15 cellular contexts compared by ENCODE assay signal in genomic region chr18:4842287-4842686, GRCh38.
A peak's percentile ranks its signal among the peaks of the same experiment; 100 is the strongest.
DNase-seq lines count a peak whose midpoint lies in the region; ATAC-seq and TF ChIP-seq lines count a peak whose summit lies in the region.
"Had no signal": no experiment of that assay in that cellular context is flagged by ENCODE, and none has a peak within 500 bp of the region (broad histone marks: within the 10 kb centered on the region; RNA-seq: fewer than 3 reads in every experiment).

No MANE protein-coding gene starts in this region.

- dilution Hi-C loops in mammary epithelial cell (cut with HindIII; ENCODE audit: low sequenced_read_pairs) = no loop called here

- H3K27ac Mint-ChIP-seq in neural progenitor cell = no peak overlapping the region
- H3K27ac Mint-ChIP-seq: CD14-positive monocyte; CD4-positive, alpha-beta memory T cell; H9 had no signal

- H4K20me1 ChIP-seq in mammary epithelial cell (ENCODE audit: insufficient read depth, low read length) = no peaks in the 10 kb centered on the region
- no peaks in the 10 kb centered on the region for H4K20me1 ChIP-seq in smooth muscle cell (ENCODE audit: low read depth)
- no peaks in the 10 kb centered on the region for H4K20me1 ChIP-seq in neural progenitor cell (ENCODE audit: low read depth)
- H4K20me1 ChIP-seq: BLaER1 had no signal

- H3K9me3 Mint-ChIP-seq in neural progenitor cell = no peaks in the 10 kb centered on the region

- H3K27me3 Mint-ChIP-seq in neural progenitor cell (ENCODE audit: insufficient read depth, low read depth) = no peaks in the 10 kb centered on the region
- H3K27me3 Mint-ChIP-seq: CD4-positive, alpha-beta memory T cell had no signal

- H3K4me1 ChIP-seq in RWPE2 (ENCODE audit: insufficient read depth, poor library complexity, severe bottlenecking) (no peaks in the 10 kb centered on the region), mammary epithelial cell (ENCODE audit: insufficient read depth, low read length) (peaks cover 4% of the 10 kb centered on the region), foreskin keratinocyte (peaks cover 14% of the 10 kb centered on the region), smooth muscle cell (ENCODE audit: low read depth) (no peaks in the 10 kb centered on the region), neural progenitor cell (peaks cover 7% of the 10 kb centered on the region)
- H3K4me1 ChIP-seq: BLaER1 had no signal

- CTCF ChIA-PET in mammary epithelial cell (lab: Charles Lee; ENCODE audit: low non-redundant PET) = no interaction called here

- H3F3A ChIP-seq in smooth muscle cell (ENCODE audit: low read depth) = no peaks in the 10 kb centered on the region
- no peaks in the 10 kb centered on the region for H3F3A ChIP-seq in neural progenitor cell (ENCODE audit: low read depth)

- H3K4me1 Mint-ChIP-seq in neural progenitor cell = no peaks in the 10 kb centered on the region
- H3K4me1 Mint-ChIP-seq: CD14-positive monocyte; CD4-positive, alpha-beta memory T cell had no signal

- no peak overlapping the region for H3K4me3 ChIP-seq in RWPE2 (ENCODE audit: severe bottlenecking)
- H3K4me3 ChIP-seq in mammary epithelial cell (replicated peaks in 1 of 3; ENCODE audit: insufficient read depth in 1 of 3, low read depth in 2 of 3, low read length in 3 of 3) = no peak overlapping the region
- no peak overlapping the region for H3K4me3 ChIP-seq in smooth muscle cell
- H3K4me3 ChIP-seq in neural progenitor cell = no peak overlapping the region
- H3K4me3 ChIP-seq: BLaER1, GM12878 had no signal

- peak overlapping the region; percentile 38 for H3K27ac ChIP-seq in RWPE2 (ENCODE audit: poor library complexity, severe bottlenecking)
- H3K27ac ChIP-seq in mammary epithelial cell (ENCODE audit: insufficient read depth, low read depth, low read length) = peak overlapping the region; percentile 36
- H3K27ac ChIP-seq in foreskin keratinocyte = no peak overlapping the region
- peak overlapping the region; percentile 59 for H3K27ac ChIP-seq in smooth muscle cell (ENCODE audit: low read depth)
- no peak overlapping the region for H3K27ac ChIP-seq in neural progenitor cell
- H3K27ac ChIP-seq: BLaER1 had no signal

- BruUV-seq in mammary epithelial cell (replicated peaks; lab: Mats Ljungman, UMichigan) = no TSS peak

- ATAC-seq in RWPE2 (ENCODE audit: low read depth) = peak; percentile 84
- ATAC-seq in foreskin keratinocyte = peak; percentile 94
- ATAC-seq: GM12878 had no signal

- no peaks in the 10 kb centered on the region for H3K79me2 ChIP-seq in mammary epithelial cell (ENCODE audit: insufficient read depth, low read length)
- no peaks in the 10 kb centered on the region for H3K79me2 ChIP-seq in smooth muscle cell (ENCODE audit: low read depth)
- no peaks in the 10 kb centered on the region for H3K79me2 ChIP-seq in neural progenitor cell (ENCODE audit: low read depth)

- no peaks in the 10 kb centered on the region for H3K36me3 Mint-ChIP-seq in neural progenitor cell
- H3K36me3 Mint-ChIP-seq: CD14-positive monocyte; CD4-positive, alpha-beta memory T cell had no signal

- no peak overlapping the region for H3K4me2 ChIP-seq in mammary epithelial cell (ENCODE audit: insufficient read depth, low read depth, low read length)
- peak overlapping the region; percentile 53 for H3K4me2 ChIP-seq in smooth muscle cell
- no peak overlapping the region for H3K4me2 ChIP-seq in neural progenitor cell
- H3K4me2 ChIP-seq: BLaER1 had no signal

- WGBS in mammary epithelial cell (ENCODE audit: low coverage, missing lambda C conversion rate) = 3% methylated on average over 2 of the region's 2 CpGs
- 16% methylated on average over 2 of the region's 2 CpGs for WGBS in smooth muscle cell (ENCODE audit: low lambda C conversion rate)

- H2AFZ ChIP-seq in mammary epithelial cell (ENCODE audit: low read depth, low read length) (no peak overlapping the region), smooth muscle cell (ENCODE audit: low read depth) (no peak overlapping the region), neural progenitor cell (replicated peaks) (no peak overlapping the region)

- intact Hi-C loops in mammary epithelial cell (cut with micrococcal nuclease) = loop anchor here (1.0 to 10.0 kb wide), 2 partner anchors 10 to 47 kb away; no protein-coding TSS in a partner anchor

- in situ Hi-C loops in mammary epithelial cell (cut with MboI; ENCODE audit: low sequenced_read_pairs in 2 of 2) = no loop called here

- H3K9ac ChIP-seq in mammary epithelial cell (ENCODE audit: insufficient read depth, low read length) (no peak overlapping the region), smooth muscle cell (ENCODE audit: low read depth) (no peak overlapping the region), neural progenitor cell (no peak overlapping the region)
- H3K9ac ChIP-seq: BLaER1 had no signal

- H3K4me3 Mint-ChIP-seq in neural progenitor cell = no peak overlapping the region
- H3K4me3 Mint-ChIP-seq: CD14-positive monocyte; CD4-positive, alpha-beta memory T cell; H9 had no signal

- no peak for TF ChIP-seq CTCF in RWPE2 (IDR thresholded peaks at IDR 0.05; ENCODE audit: poor library complexity, severe bottlenecking)
- no peak for TF ChIP-seq CTCF in mammary epithelial cell (conservative IDR thresholded peaks at IDR 0.05 in 1 of 2, IDR thresholded peaks at IDR 0.05 in 1 of 2; ENCODE audit: extremely low read depth in 1 of 2, insufficient read depth in 1 of 2, low read depth in 1 of 2, low read length in 2 of 2)
- no peak for TF ChIP-seq CTCF in foreskin keratinocyte (conservative IDR thresholded peaks at IDR 0.05)
- TF ChIP-seq CTCF in smooth muscle cell (IDR thresholded peaks at IDR 0.05; ENCODE audit: borderline replicate concordance, insufficient read depth, poor library complexity, severe bottlenecking) = no peak
- TF ChIP-seq CTCF in neural progenitor cell (IDR thresholded peaks at IDR 0.05) = no peak

- no peaks in the 10 kb centered on the region for H3K36me3 ChIP-seq in RWPE2 (ENCODE audit: low read depth)
- H3K36me3 ChIP-seq in mammary epithelial cell (ENCODE audit: insufficient read depth, low read length) = no peaks in the 10 kb centered on the region
- no peaks in the 10 kb centered on the region for H3K36me3 ChIP-seq in smooth muscle cell (ENCODE audit: low read depth)
- no peaks in the 10 kb centered on the region for H3K36me3 ChIP-seq in neural progenitor cell
- H3K36me3 ChIP-seq: BLaER1 had no signal

- DNase-seq in RWPE2 (ENCODE audit: low spot score) (no peak), mammary epithelial cell (peak; percentile 51), foreskin keratinocyte (peak; percentile 89 to 95), smooth muscle cell (lab: John Stamatoyannopoulos, UW; ENCODE audit: unreplicated experiment) (no peak), NCI-H2081 treated with DMSO at 0.1 percent for 48 hours (lab: John Stamatoyannopoulos, UW) (no peak), neural progenitor cell (ENCODE audit: low spot score) (no peak)
- no peak for DNase-seq in activated CD4-positive, alpha-beta T cell treated with anti-CD3 and anti-CD28 coated beads, Interleukin-2, amount 50 U/mL, for 4 hours
- DNase-seq: 8988T; CD4-positive, alpha-beta memory T cell; DND-41; EL; H9 had no signal

- no peaks in the 10 kb centered on the region for H3K27me3 ChIP-seq in RWPE2 (ENCODE audit: insufficient read depth, poor library complexity, severe bottlenecking)
- H3K27me3 ChIP-seq in mammary epithelial cell (ENCODE audit: insufficient read depth, low read length) = no peaks in the 10 kb centered on the region
- H3K27me3 ChIP-seq in foreskin keratinocyte = no peaks in the 10 kb centered on the region
- no peaks in the 10 kb centered on the region for H3K27me3 ChIP-seq in smooth muscle cell (ENCODE audit: low read depth)
- H3K27me3 ChIP-seq in neural progenitor cell = no peaks in the 10 kb centered on the region
- H3K27me3 ChIP-seq: BLaER1 had no signal

- peaks cover 1% of the 10 kb centered on the region for H3K9me3 ChIP-seq in RWPE2 (ENCODE audit: severe bottlenecking)
- H3K9me3 ChIP-seq in mammary epithelial cell (replicated peaks; ENCODE audit: insufficient read depth, low read length) = peaks cover 7% of the 10 kb centered on the region
- no peaks in the 10 kb centered on the region for H3K9me3 ChIP-seq in smooth muscle cell (replicated peaks; ENCODE audit: low read depth)
- H3K9me3 ChIP-seq in neural progenitor cell (ENCODE audit: low read depth) = no peaks in the 10 kb centered on the region
- H3K9me3 ChIP-seq: BLaER1 had no signal

Comparison
In these comparisons a context has a peak if more than half of its experiments do, and no peak if none do; other contexts are left out.
1. DNase-seq: peak in mammary epithelial cell (single experiment) and foreskin keratinocyte (2 of 2); none in RWPE2 (single experiment), smooth muscle cell (single experiment), NCI-H2081 treated with DMSO at 0.1 percent for 48 hours (single experiment), neural progenitor cell (single experiment) and activated CD4-positive, alpha-beta T cell treated with anti-CD3 and anti-CD28 coated beads, Interleukin-2, amount 50 U/mL, for 4 hours (0 of 2).
2. H3K27ac ChIP-seq: peak in RWPE2 (single experiment), mammary epithelial cell (single experiment) and smooth muscle cell (single experiment); none in foreskin keratinocyte (single experiment) and neural progenitor cell (single experiment).